1 cellular context compared by ENCODE assay signal in genomic region chr17:74898376-74898946, GRCh38.
TF ChIP-seq lines count a peak whose summit lies in the region.

No MANE protein-coding gene starts in this region.

TF ChIP-seq in HepG2, 621 proteins besides CTCF, POLR2A, EP300 and RAD21:
- 0 out of 2 replicates have a peak, but pooled peaks have one; percentile 52 for TF ChIP-seq ZMYM3 (CRISPR knock-in tag; IDR thresholded peaks at IDR 0.05)
- no peak for TF ChIP-seq ZNF280B (CRISPR knock-in tag; IDR thresholded peaks at IDR 0.05; ENCODE audit: borderline replicate concordance)
- TF ChIP-seq PCBP1 (IDR thresholded peaks at IDR 0.05; ENCODE audit: borderline replicate concordance, low read depth, low read length): no peak
- peak; percentile 97 for TF ChIP-seq ZNF768 (CRISPR knock-in tag; IDR thresholded peaks at IDR 0.05)
- no peak for TF ChIP-seq NFYC (CRISPR knock-in tag; IDR thresholded peaks at IDR 0.05)
